In the genomic region with DNA sequence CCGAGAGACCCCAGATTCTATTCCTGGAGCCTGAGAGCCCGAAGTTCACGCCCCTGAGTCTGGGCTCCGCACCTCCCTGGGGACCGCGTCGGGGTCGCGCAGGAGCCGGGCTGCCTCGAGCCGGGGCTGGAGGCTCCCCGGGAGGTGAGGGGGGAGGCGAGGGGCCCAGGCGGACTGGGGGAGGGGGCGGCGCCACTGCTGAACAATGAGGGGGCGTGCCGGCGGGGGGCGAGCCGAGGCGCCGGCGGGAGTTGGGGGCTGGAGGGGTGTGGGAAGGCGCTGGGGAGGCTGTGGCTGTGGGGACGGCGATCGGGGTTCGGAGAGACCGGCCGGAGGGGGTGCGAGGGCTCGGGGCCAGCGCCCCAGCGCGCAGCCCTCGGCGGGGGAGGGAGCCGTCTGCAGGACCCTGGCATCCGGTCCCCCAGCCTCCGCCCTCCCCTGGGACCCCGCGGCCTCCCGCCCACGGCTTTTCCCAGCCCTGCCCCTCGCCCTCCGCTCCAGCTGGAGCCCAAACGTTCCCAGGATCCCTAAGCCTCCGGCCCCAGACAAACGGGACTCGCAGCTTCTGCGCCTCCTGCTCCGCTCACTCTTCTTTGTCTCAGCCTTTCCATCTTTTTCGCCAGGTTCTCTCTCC, we compare ENCODE assay signal across 8 cellular contexts. TPM values are rescaled to one million over a fixed set of nuclear protein-coding genes. Genes with fewer than 3 reads are reported as not detected.
DNase-seq lines count a peak whose midpoint lies in the region; ATAC-seq and TF ChIP-seq lines count a peak whose summit lies in the region.

No MANE protein-coding gene starts in this region.

- H3K4me3 ChIP-seq in AG09309 (ENCODE audit: control insufficient read depth, low read depth, low read length): peak overlapping the region; percentile 65
- no peak overlapping the region for H3K4me3 ChIP-seq in endocrine pancreas (ENCODE audit: control insufficient read depth, insufficient read depth, low read length)
- H3K4me3 ChIP-seq in mucosa of rectum (ENCODE audit: low read length in 2 of 2): peak overlapping the region; percentile 67 to 75

- H3K9me3 ChIP-seq in endocrine pancreas (ENCODE audit: control insufficient read depth, low read length) (no peaks in the 10 kb centered on the region), mucosa of rectum (ENCODE audit: control insufficient read depth in 2 of 2, low read length in 2 of 2) (no peaks in the 10 kb centered on the region)

- peaks cover 48% of the 10 kb centered on the region for H3K4me1 Mint-ChIP-seq in HFFc6 (ENCODE audit: low read depth)

- H3K36me3 ChIP-seq in endocrine pancreas (ENCODE audit: control insufficient read depth, insufficient read depth, low read length): no peaks in the 10 kb centered on the region
- peaks cover 5 to 10% of the 10 kb centered on the region in 2 donors for H3K36me3 ChIP-seq in mucosa of rectum (ENCODE audit: control insufficient read depth in 2 of 2, insufficient read depth in 2 of 2, low read length in 2 of 2)

- no peaks in the 10 kb centered on the region for H3K27me3 ChIP-seq in endocrine pancreas (ENCODE audit: control insufficient read depth, insufficient read depth, low read length)
- H3K27me3 ChIP-seq in mucosa of rectum (ENCODE audit: control insufficient read depth in 2 of 2, insufficient read depth in 2 of 2, low read length in 2 of 2): peaks cover 2 to 7% of the 10 kb centered on the region in 2 donors

- ATAC-seq in left lobe of liver (no peak), HG03354 (IDR thresholded peaks at IDR 0.05; ENCODE audit: poor library complexity, severe bottlenecking, unreplicated experiment) (no peak)

- no peak for TF ChIP-seq CTCF in AG09309 (IDR thresholded peaks at IDR 0.05; ENCODE audit: control insufficient read depth, insufficient read depth, low read depth, low read length, missing control alignments)
- no peak for TF ChIP-seq CTCF in HFFc6 (IDR thresholded peaks at IDR 0.05)

- peaks cover 14% of the 10 kb centered on the region for H3K36me3 Mint-ChIP-seq in HFFc6 (ENCODE audit: low read depth)

- peak overlapping the region; percentile 92 for H3K27ac Mint-ChIP-seq in HFFc6

- H3K27me3 Mint-ChIP-seq in HFFc6 (ENCODE audit: insufficient read depth): peaks cover 41% of the 10 kb centered on the region

- H3K4me1 ChIP-seq in endocrine pancreas (ENCODE audit: control insufficient read depth, insufficient read depth, low read length) (no peaks in the 10 kb centered on the region), mucosa of rectum (ENCODE audit: control insufficient read depth in 2 of 2, insufficient read depth in 2 of 2, low read length in 2 of 2) (peaks cover 28 to 30% of the 10 kb centered on the region in 2 donors)

- H3K9me3 Mint-ChIP-seq in HFFc6: peaks cover 18% of the 10 kb centered on the region

- peak overlapping the region; percentile 98 for H3K4me3 Mint-ChIP-seq in HFFc6

- H3K9ac ChIP-seq in endocrine pancreas (ENCODE audit: control insufficient read depth, insufficient read depth, low read length): peak overlapping the region; percentile 69
- peak overlapping the region; percentile 72 to 75 for H3K9ac ChIP-seq in mucosa of rectum (ENCODE audit: low read depth in 1 of 2, low read length in 2 of 2)

- DNase-seq in AG09309 (ENCODE audit: low read depth): no peak
- DNase-seq in HFFc6: no peak
- DNase-seq in T1000 (lab: John Stamatoyannopoulos, UW): peak; percentile 46
- DNase-seq in left lobe of liver (ENCODE audit: low spot score): no peak
- no peak for DNase-seq in GF-D8 (lab: John Stamatoyannopoulos, UW)

- peak overlapping the region; percentile 97 to 100 for H3K27ac ChIP-seq in mucosa of rectum (ENCODE audit: low read depth in 2 of 2, low read length in 2 of 2)

RNA-seq across cellular contexts. Expression of a gene that starts 0.9 kb away (rescaled TPM):
- 10 to 100 TPM; 38.3 to 56.0 (median 45.7) TPM for total RNA-seq in HFFc6 (2021; fragmentation: NEBNext Ultra II Directional; extraction: Animal tissue kit (Norgen Biotek cat#: 25700))
- 3.8 TPM for total RNA-seq in left lobe of liver

RNA-seq across cellular contexts. Expression of a gene that starts 6.7 kb away (rescaled TPM):
- 10 to 100 TPM; 30.9 to 81.6 (median 68.5) TPM for total RNA-seq in HFFc6 (2021; fragmentation: NEBNext Ultra II Directional; extraction: Animal tissue kit (Norgen Biotek cat#: 25700))
- 44.0 TPM for total RNA-seq in left lobe of liver

RNA-seq across cellular contexts. Expression of a gene that starts 22.2 kb away (rescaled TPM):
- total RNA-seq in HFFc6 (2021; fragmentation: NEBNext Ultra II Directional; extraction: Animal tissue kit (Norgen Biotek cat#: 25700)): 10 to 100 TPM; 38.2 to 48.5 (median 45.2) TPM
- 19.2 TPM for total RNA-seq in left lobe of liver

RNA-seq across cellular contexts. Expression of a gene that starts 22.4 kb away (rescaled TPM):
- 1,000 to 10,000 TPM; 1,647 to 2,008 (median 1,885) TPM for total RNA-seq in HFFc6 (2021; fragmentation: NEBNext Ultra II Directional; extraction: Animal tissue kit (Norgen Biotek cat#: 25700))
- total RNA-seq in left lobe of liver: 668 TPM

RNA-seq across cellular contexts. Expression of a gene that starts 22.5 kb away (rescaled TPM):
- total RNA-seq in HFFc6 (2021; fragmentation: NEBNext Ultra II Directional; extraction: Animal tissue kit (Norgen Biotek cat#: 25700)): 10 to 100 TPM; 46.8 to 70.0 (median 60.6) TPM
- 21.3 TPM for total RNA-seq in left lobe of liver
